ENCODE assay signal across 12 cellular contexts in genomic region chr4:77927991-77928925, GRCh38.
DNase-seq lines count a peak whose midpoint lies in the region; ATAC-seq, FAIRE-seq and TF ChIP-seq lines count a peak whose summit lies in the region.
"Had no signal": no experiment of that assay in that cellular context is flagged by ENCODE, and none has a peak within 500 bp of the region (broad histone marks: within the 10 kb centered on the region; RNA-seq: fewer than 3 reads in every experiment).

No MANE protein-coding gene starts in this region.

- FAIRE-seq in A549 (lab: Jason Lieb, UNC) = no peak

- no peak overlapping the region for H3K4me3 ChIP-seq in A549

- POLR2A ChIA-PET in A549 (lab: Yijun Ruan, JAX) = no interaction called here
- POLR2A ChIA-PET in RWPE1 (lab: Yijun Ruan, JAX; ENCODE audit: low non-redundant PET) = no interaction called here

- H3K9me3 ChIP-seq in A549 (peaks cover 9% of the 10 kb centered on the region; the same call in 2 of the 3 replicates), T-helper 17 cell (ENCODE audit: control insufficient read depth, low read length, poor library complexity, severe bottlenecking) (no peaks in the 10 kb centered on the region)

- CTCF ChIA-PET in A549 (lab: Yijun Ruan, JAX) (interaction anchor here (0.7 kb wide), 1 partner anchor 861 kb away, joined by 3 read pairs; no protein-coding TSS in a partner anchor), RWPE1 (lab: Yijun Ruan, JAX) (interaction anchor here (0.6 to 1.1 kb wide), 2 partner anchors 20 to 856 kb away, joined by 3 to 4 read pairs; no protein-coding TSS in a partner anchor)

- H3K4me1 ChIP-seq in A549 (peaks cover 21% of the 10 kb centered on the region), foreskin keratinocyte (peaks cover 25% of the 10 kb centered on the region)

- no peak for TF ChIP-seq RAD21 in A549 (conservative IDR thresholded peaks at IDR 0.05 in 1 of 2, IDR thresholded peaks at IDR 0.05 in 1 of 2)

- ATAC-seq in A549 (peak in 1 of 2 experiments; percentile 49; a peak in 3 of 6 replicates), foreskin keratinocyte (peak; percentile 62), HG03469 (IDR thresholded peaks at IDR 0.05; ENCODE audit: unreplicated experiment) (no peak), T-helper 17 cell (no peak)

- H3K27me3 ChIP-seq in foreskin keratinocyte = no peaks in the 10 kb centered on the region

- H3K4me3 Mint-ChIP-seq in T-helper 17 cell = no peak overlapping the region
- H3K4me3 Mint-ChIP-seq: activated naive CD8-positive, alpha-beta T cell; B cell had no signal

- no peak for TF ChIP-seq EP300 in A549 (IDR thresholded peaks at IDR 0.05)

- H3K27ac Mint-ChIP-seq in T-helper 17 cell = no peak overlapping the region
- H3K27ac Mint-ChIP-seq: activated naive CD8-positive, alpha-beta T cell; B cell had no signal

- TF ChIP-seq CTCF in A549 (IDR thresholded peaks at IDR 0.05) (no peak), RWPE1 (conservative IDR thresholded peaks at IDR 0.05; ENCODE audit: low read depth) (no peak), foreskin keratinocyte (conservative IDR thresholded peaks at IDR 0.05) (no peak)

- peak in 1 of 2 experiments; percentile 43 for DNase-seq in A549 (ENCODE audit: low read depth in 1 of 2, low spot score in 1 of 2)
- DNase-seq in HPDE6-E6E7 (ENCODE audit: extremely low spot score) = peak; percentile 38
- DNase-seq in RWPE1 (ENCODE audit: low spot score) = peak; percentile 48
- peak; percentile 61 to 79 for DNase-seq in foreskin keratinocyte
- no peak for DNase-seq in T-helper 17 cell
- DNase-seq in midbrain (lab: John Stamatoyannopoulos, UW) = no peak
- DNase-seq in stimulated activated CD4-positive, alpha-beta T cell treated with anti-CD3 and anti-CD28 coated beads, Interleukin-15, amount 100 ng/mL, for 24 hours = no peak
- DNase-seq: KG1, RPMI8226 had no signal

- no peaks in the 10 kb centered on the region for H3K27me3 Mint-ChIP-seq in T-helper 17 cell
- H3K27me3 Mint-ChIP-seq: activated naive CD8-positive, alpha-beta T cell; B cell had no signal

- H3K4me2 ChIP-seq in A549 = peak overlapping the region; percentile 50

- H3K27ac ChIP-seq in A549 (no peak overlapping the region), RWPE1 (no peak overlapping the region), foreskin keratinocyte (no peak overlapping the region)

- peaks cover 12% of the 10 kb centered on the region for H3K36me3 Mint-ChIP-seq in T-helper 17 cell (ENCODE audit: low read depth)

- H3K4me1 Mint-ChIP-seq in T-helper 17 cell = peaks cover 2% of the 10 kb centered on the region
- H3K4me1 Mint-ChIP-seq: B cell had no signal

- no peak for TF ChIP-seq POLR2A in A549 (IDR thresholded peaks at IDR 0.05; ENCODE audit: low read length)

- 81% methylated on average over 1 of the region's 1 CpG for WGBS in A549 (ENCODE audit: missing lambda C conversion rate)

TF ChIP-seq in A549, 52 proteins besides CTCF, POLR2A, EP300 and RAD21:
- no peak for TF ChIP-seq FOSL2 (IDR thresholded peaks at IDR 0.05)
- peak; percentile 55 for TF ChIP-seq FOSL2 (CRISPR knock-in tag; IDR thresholded peaks at IDR 0.05)
- TF ChIP-seq JUNB (IDR thresholded peaks at IDR 0.05) = no peak

Comparison
In these comparisons a context has a peak if more than half of its experiments do, and no peak if none do; other contexts are left out.
1. DNase-seq: peak in HPDE6-E6E7 (single experiment), RWPE1 (single experiment) and foreskin keratinocyte (2 of 2); none in T-helper 17 cell (0 of 3), midbrain (single experiment) and stimulated activated CD4-positive, alpha-beta T cell treated with anti-CD3 and anti-CD28 coated beads, Interleukin-15, amount 100 ng/mL, for 24 hours (single experiment).